ENCODE assay signal across 13 cellular contexts in the genomic region with DNA sequence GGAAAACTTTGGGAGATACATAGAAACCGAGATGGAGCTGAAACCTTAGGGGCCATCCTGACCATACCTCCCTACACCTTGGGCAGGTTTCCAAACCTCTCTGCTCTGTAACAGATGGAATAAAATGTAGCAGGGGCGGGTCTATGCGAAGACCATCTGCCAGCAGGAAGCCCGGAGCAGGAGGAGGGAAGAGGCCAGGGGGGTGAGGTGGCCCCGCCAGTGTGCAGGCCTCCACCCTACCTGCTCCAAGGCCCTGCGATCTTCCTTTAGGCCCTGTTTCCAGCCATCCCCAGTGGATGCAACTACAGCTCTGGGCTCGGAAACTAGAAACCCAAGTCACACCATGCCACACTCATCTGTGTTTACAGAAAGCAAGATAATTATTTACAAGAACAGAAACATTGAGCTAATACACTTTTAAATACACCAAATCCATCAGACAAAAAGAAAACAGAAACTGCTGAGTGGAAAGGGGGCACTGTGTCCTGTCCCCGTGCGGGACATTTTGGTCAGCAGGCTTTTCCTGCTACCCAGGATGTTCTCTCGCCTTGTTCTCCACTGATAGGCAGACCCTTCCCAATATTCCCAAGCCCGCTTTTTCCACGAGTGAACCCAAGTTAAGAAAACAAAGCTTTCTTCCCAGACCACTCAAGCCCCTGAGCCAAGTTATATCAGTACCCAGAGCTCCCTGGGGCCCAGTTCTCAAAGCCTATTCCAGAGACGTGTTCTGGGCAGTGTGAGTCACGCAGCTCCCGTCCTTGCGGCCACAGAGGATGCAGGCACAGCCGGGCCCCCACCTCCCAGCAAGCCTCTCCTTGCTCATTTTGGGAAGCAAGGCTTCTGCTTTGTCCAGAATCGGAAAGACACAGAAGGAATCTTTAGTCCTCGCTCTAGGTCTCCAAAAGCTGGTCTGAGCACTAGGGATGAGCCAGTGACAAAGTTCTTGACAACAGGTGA. TPM values are rescaled to one million over a fixed set of nuclear protein-coding genes. Genes with fewer than 3 reads are reported as not detected.
DNase-seq lines count a peak whose midpoint lies in the region; ATAC-seq and TF ChIP-seq lines count a peak whose summit lies in the region.
"Had no signal": no experiment of that assay in that cellular context is flagged by ENCODE, and none has a peak within 500 bp of the region (broad histone marks: within the 10 kb centered on the region; RNA-seq: fewer than 3 reads in every experiment).

No MANE protein-coding gene starts in this region.

- H3K27me3 Mint-ChIP-seq in endothelial cell (ENCODE audit: unreplicated experiment) (peaks cover 12% of the 10 kb centered on the region), natural killer cell (ENCODE audit: low read depth in 2 of 2) (peaks cover 0 to 14% of the 10 kb centered on the region in 2 donors)

- H3K4me1 Mint-ChIP-seq in endothelial cell (ENCODE audit: unreplicated experiment), result peaks cover 20% of the 10 kb centered on the region
- peaks cover 0 to 12% of the 10 kb centered on the region in 2 donors for H3K4me1 Mint-ChIP-seq in natural killer cell

- peaks cover 4% of the 10 kb centered on the region for H3K4me1 ChIP-seq in prostate gland (replicated peaks)

- H3K4me3 Mint-ChIP-seq in endothelial cell (ENCODE audit: unreplicated experiment), result no peak overlapping the region
- H3K4me3 Mint-ChIP-seq in natural killer cell, result no peak overlapping the region

- H3K36me3 Mint-ChIP-seq in endothelial cell (ENCODE audit: low read depth, unreplicated experiment), result no peaks in the 10 kb centered on the region
- H3K36me3 Mint-ChIP-seq in natural killer cell, result no peaks in the 10 kb centered on the region

- no peaks in the 10 kb centered on the region for H3K36me3 ChIP-seq in prostate gland

- H3K9me3 Mint-ChIP-seq in endothelial cell (ENCODE audit: unreplicated experiment), result no peaks in the 10 kb centered on the region
- H3K9me3 Mint-ChIP-seq in natural killer cell, result no peaks in the 10 kb centered on the region

- TF ChIP-seq CTCF in endothelial cell (IDR thresholded peaks at IDR 0.05; ENCODE audit: unreplicated experiment) (no peak), prostate gland (IDR thresholded peaks at IDR 0.05) (no peak), natural killer cell (IDR thresholded peaks at IDR 0.05) (no peak)

- peak overlapping the region; percentile 36 for H3K27ac Mint-ChIP-seq in endothelial cell (ENCODE audit: unreplicated experiment)
- no peak overlapping the region for H3K27ac Mint-ChIP-seq in natural killer cell

- no peak for TF ChIP-seq POLR2A in prostate gland (IDR thresholded peaks at IDR 0.05)

- no peak overlapping the region for H3K4me3 ChIP-seq in prostate gland
- H3K4me3 ChIP-seq: dorsolateral prefrontal cortex, GM12878 had no signal

- H3K27me3 ChIP-seq in prostate gland (replicated peaks; ENCODE audit: insufficient read depth), result no peaks in the 10 kb centered on the region
- H3K27me3 ChIP-seq: dorsolateral prefrontal cortex had no signal

- intact Hi-C loops in prostate gland (cut with DNase I), result no loop called here
- intact Hi-C loops in natural killer cell (cut with micrococcal nuclease), result no loop called here

- 57% methylated on average over 19 of the region's 19 CpGs for WGBS in prostate gland

- ATAC-seq in natural killer cell, result no peak
- ATAC-seq: GM12878 had no signal

- no peaks in the 10 kb centered on the region for H3K9me3 ChIP-seq in prostate gland

- H3K27ac ChIP-seq in prostate gland, result peak overlapping the region; percentile 57 to 59
- H3K27ac ChIP-seq: dorsolateral prefrontal cortex, HL-60 had no signal

- peak; percentile 62 for DNase-seq in EL
- peak; percentile 22 to 67 for DNase-seq in NCI-H446 (lab: John Stamatoyannopoulos, UW)
- DNase-seq in endothelial cell (ENCODE audit: low spot score), result no peak
- DNase-seq in prostate gland (ENCODE audit: low spot score), result no peak
- DNase-seq in activated CD4-positive, alpha-beta T cell treated with anti-CD3 and anti-CD28 coated beads for 48 hours, result no peak
- DNase-seq in OCI-M1 (lab: John Stamatoyannopoulos, UW), result no peak
- no peak for DNase-seq in natural killer cell
- no peak for DNase-seq in NAMALWA (ENCODE audit: low spot score)
- DNase-seq: activated gamma-delta T cell, dorsolateral prefrontal cortex had no signal

RNA-seq across cellular contexts. Expression of a gene that starts 17.3 kb away (rescaled TPM):
- total RNA-seq in endothelial cell (ENCODE audit: unreplicated experiment) (not detected), prostate gland (under 1 TPM in 1 of 2 donors, not detected in 1; 0.46 TPM), natural killer cell (not detected)
- total RNA-seq: GM12878, skeletal muscle tissue had no signal

Comparison
In these comparisons a context has a peak if more than half of its experiments do, and no peak if none do; other contexts are left out.
1. DNase-seq: peak in EL (single experiment) and NCI-H446 (2 of 2); none in endothelial cell (single experiment), prostate gland (single experiment), activated CD4-positive, alpha-beta T cell treated with anti-CD3 and anti-CD28 coated beads for 48 hours (single experiment), OCI-M1 (single experiment), natural killer cell (single experiment) and NAMALWA (single experiment).